ENCODE assay signal across 8 cellular contexts in genomic region chr14:48398675-48399282, GRCh38.
DNase-seq lines count a peak whose midpoint lies in the region; TF ChIP-seq lines count a peak whose summit lies in the region.

No MANE protein-coding gene starts in this region.

- H3K9me3 ChIP-seq in SK-N-MC (ENCODE audit: low read depth, low read length) (no peaks in the 10 kb centered on the region), testis (no peaks in the 10 kb centered on the region)
- no peaks in the 10 kb centered on the region for H3K9me3 ChIP-seq in effector memory CD4-positive, alpha-beta T cell (ENCODE audit: control insufficient read depth, low read length)

- WGBS in testis, 2 donors, result 68 to 71% methylated on average over 2 of the region's 2 CpGs

- H3K27ac ChIP-seq in SK-N-MC (no peak overlapping the region), testis (no peak overlapping the region)
- no peak overlapping the region for H3K27ac ChIP-seq in effector memory CD4-positive, alpha-beta T cell (ENCODE audit: insufficient read depth, low read length, poor library complexity, severe bottlenecking)

- H3K9ac ChIP-seq in SK-N-MC (ENCODE audit: insufficient read length), result no peak overlapping the region

- peak; percentile 17 to 70 (median 47) for TF ChIP-seq CTCF in testis (IDR thresholded peaks at IDR 0.05)

- intact Hi-C loops in testis (cut with DNase I; ENCODE audit: low total_unique reads), result no loop called here

- H3K4me1 ChIP-seq in testis, result no peaks in the 10 kb centered on the region
- H3K4me1 ChIP-seq in effector memory CD4-positive, alpha-beta T cell (ENCODE audit: control insufficient read depth, insufficient read depth, low read length, poor library complexity, severe bottlenecking), result no peaks in the 10 kb centered on the region

- no peaks in the 10 kb centered on the region for H3K36me3 ChIP-seq in SK-N-MC (ENCODE audit: insufficient read depth, low read length)
- H3K36me3 ChIP-seq in testis (ENCODE audit: low read depth, missing control alignments), result no peaks in the 10 kb centered on the region
- H3K36me3 ChIP-seq in effector memory CD4-positive, alpha-beta T cell (ENCODE audit: control insufficient read depth, insufficient read depth, low read length), result no peaks in the 10 kb centered on the region

- H3K4me3 ChIP-seq in SK-N-MC (no peak overlapping the region), testis (no peak overlapping the region)
- no peak overlapping the region for H3K4me3 ChIP-seq in effector memory CD4-positive, alpha-beta T cell (ENCODE audit: insufficient read depth, low read depth, low read length, poor library complexity, severe bottlenecking)

- TF ChIP-seq POLR2A in testis (IDR thresholded peaks at IDR 0.05), result no peak

- no peaks in the 10 kb centered on the region for H3K27me3 ChIP-seq in testis
- H3K27me3 ChIP-seq in effector memory CD4-positive, alpha-beta T cell (replicated peaks; ENCODE audit: control insufficient read depth, insufficient read depth, low read length, poor library complexity, severe bottlenecking), result no peaks in the 10 kb centered on the region

- DNase-seq in SIG-M5 treated with dmso at 0.1 percent for 504 hours (lab: John Stamatoyannopoulos, UW; ENCODE audit: unreplicated experiment), result peak; percentile 56
- DNase-seq in SIG-M5 (lab: John Stamatoyannopoulos, UW), result no peak
- peak; percentile 40 for DNase-seq in M059J (ENCODE audit: low read depth)
- DNase-seq in SK-N-MC (ENCODE audit: low read depth, low spot score), result peak; percentile 35
- DNase-seq in germinal center (ENCODE audit: low spot score), result peak; percentile 4
- DNase-seq in testis, result peak; percentile 38
- no peak for DNase-seq in effector memory CD4-positive, alpha-beta T cell
- no peak for DNase-seq in NCI-H128 (lab: John Stamatoyannopoulos, UW; ENCODE audit: unreplicated experiment)

Comparison
In these comparisons a context has a peak if more than half of its experiments do, and no peak if none do; other contexts are left out.
1. DNase-seq: peak in SIG-M5 treated with dmso at 0.1 percent for 504 hours (single experiment), M059J (single experiment), SK-N-MC (single experiment), germinal center (single experiment) and testis (single experiment); none in SIG-M5 (single experiment), effector memory CD4-positive, alpha-beta T cell (0 of 3) and NCI-H128 (single experiment).